Comparison of ENCODE assay signal across 1 cellular context in genomic region chr7:75691793-75692543, GRCh38.
TF ChIP-seq lines count a peak whose summit lies in the region.

No MANE protein-coding gene starts in this region.

TF ChIP-seq in K562, 482 proteins besides CTCF, POLR2A, EP300 and RAD21 (continued from another document):
- TF ChIP-seq HBP1 (CRISPR knock-in tag; IDR thresholded peaks at IDR 0.05) (0 out of 2 replicates have a peak, but pooled peaks have one; percentile 22), SRF (CRISPR knock-in tag; IDR thresholded peaks at IDR 0.05) (no peak), HNRNPL (IDR thresholded peaks at IDR 0.05; ENCODE audit: low read depth, low read length) (no peak), GABPB1 (CRISPR knock-in tag; IDR thresholded peaks at IDR 0.05) (no peak), ZNF121 (CRISPR knock-in tag; conservative IDR thresholded peaks at IDR 0.05) (peak; percentile 65), TFE3 (CRISPR knock-in tag; IDR thresholded peaks at IDR 0.05) (no peak), NR4A1 (CRISPR knock-in tag; IDR thresholded peaks at IDR 0.05) (no peak), NR4A1 (tag; IDR thresholded peaks at IDR 0.05) (no peak)
TF ChIP-seq in K562: peak in this region for 3.
